In genomic region chr6:17394192-17394611, GRCh38 we compare ENCODE assay signal across 8 cellular contexts. TPM values are rescaled to one million over a fixed set of nuclear protein-coding genes. Genes with fewer than 3 reads are reported as not detected.
DNase-seq lines count a peak whose midpoint lies in the region; TF ChIP-seq lines count a peak whose summit lies in the region.

No MANE protein-coding gene starts in this region.

- intact Hi-C loops in activated naive CD4-positive, alpha-beta T cell treated with anti-CD3 and anti-CD28 coated beads for 36 hours (cut with micrococcal nuclease), result no loop called here
- intact Hi-C loops in dendritic cell treated with granulocyte-macrophage colony-stimulating factor and Interleukin-4, amounts not matched to agents 40 ng/mL and 50 ng/mL, for 4 days (cut with micrococcal nuclease), result no loop called here

- TF ChIP-seq RAD21 in liver (IDR thresholded peaks at IDR 0.05), result no peak

- H3K4me1 ChIP-seq in liver (ENCODE audit: control insufficient read depth in 4 of 4, insufficient read depth in 4 of 4, low read length in 3 of 4), result peaks cover 3 to 10% (median 7%) of the 10 kb centered on the region in 4 donors

- peak overlapping the region; percentile 53 to 62 for H3K27ac ChIP-seq in liver (ENCODE audit: low read depth in 1 of 2, low read length in 2 of 2)
- peak overlapping the region; percentile 12 for H3K27ac ChIP-seq in temporal lobe (ENCODE audit: low read depth, low read length)

- no peaks in the 10 kb centered on the region for H3K9me3 Mint-ChIP-seq in activated naive CD4-positive, alpha-beta T cell treated with anti-CD3 and anti-CD28 coated beads for 36 hours
- no peaks in the 10 kb centered on the region for H3K9me3 Mint-ChIP-seq in dendritic cell treated with granulocyte-macrophage colony-stimulating factor and Interleukin-4, amounts not matched to agents 40 ng/mL and 50 ng/mL, for 4 days

- H3K27me3 ChIP-seq in liver (ENCODE audit: control insufficient read depth in 4 of 4, insufficient read depth in 4 of 4, low read length in 3 of 4), result no peaks in the 10 kb centered on the region

- H3K27me3 Mint-ChIP-seq in activated naive CD4-positive, alpha-beta T cell treated with anti-CD3 and anti-CD28 coated beads for 36 hours (ENCODE audit: low read depth), result peaks cover 59% of the 10 kb centered on the region
- peaks cover 46% of the 10 kb centered on the region for H3K27me3 Mint-ChIP-seq in dendritic cell treated with granulocyte-macrophage colony-stimulating factor and Interleukin-4, amounts not matched to agents 40 ng/mL and 50 ng/mL, for 4 days

- H3K9ac ChIP-seq in liver (ENCODE audit: low read depth in 1 of 2, low read length in 2 of 2), result peak overlapping the region; percentile 3 to 19

- CTCF ChIA-PET in activated naive CD4-positive, alpha-beta T cell treated with anti-CD3 and anti-CD28 coated beads for 36 hours (lab: Charles Lee), result no interaction called here

- H3K27ac Mint-ChIP-seq in activated naive CD4-positive, alpha-beta T cell treated with anti-CD3 and anti-CD28 coated beads for 36 hours, result no peak overlapping the region
- no peak overlapping the region for H3K27ac Mint-ChIP-seq in dendritic cell treated with granulocyte-macrophage colony-stimulating factor and Interleukin-4, amounts not matched to agents 40 ng/mL and 50 ng/mL, for 4 days

- peaks cover 7% of the 10 kb centered on the region for H3K4me1 Mint-ChIP-seq in activated naive CD4-positive, alpha-beta T cell treated with anti-CD3 and anti-CD28 coated beads for 36 hours (ENCODE audit: low read depth)
- H3K4me1 Mint-ChIP-seq in dendritic cell treated with granulocyte-macrophage colony-stimulating factor and Interleukin-4, amounts not matched to agents 40 ng/mL and 50 ng/mL, for 4 days (ENCODE audit: low read depth), result peaks cover 10% of the 10 kb centered on the region

- no peaks in the 10 kb centered on the region for H3K36me3 Mint-ChIP-seq in activated naive CD4-positive, alpha-beta T cell treated with anti-CD3 and anti-CD28 coated beads for 36 hours (ENCODE audit: low read depth)
- H3K36me3 Mint-ChIP-seq in dendritic cell treated with granulocyte-macrophage colony-stimulating factor and Interleukin-4, amounts not matched to agents 40 ng/mL and 50 ng/mL, for 4 days (ENCODE audit: low read depth), result no peaks in the 10 kb centered on the region

- H3K36me3 ChIP-seq in liver (ENCODE audit: control insufficient read depth in 4 of 4, insufficient read depth in 3 of 4, low read depth in 1 of 4, low read length in 3 of 4), result no peaks in the 10 kb centered on the region

- peak; percentile 17 for DNase-seq in activated naive CD4-positive, alpha-beta T cell treated with anti-CD3 and anti-CD28 coated beads for 36 hours
- no peak for DNase-seq in activated naive CD4-positive, alpha-beta T cell (lab: John Stamatoyannopoulos, UW)
- DNase-seq in RKO (ENCODE audit: low spot score), result peak; percentile 92
- no peak for DNase-seq in NCI-H2107 treated with DMSO at 0.1 percent for 48 hours (lab: John Stamatoyannopoulos, UW; ENCODE audit: unreplicated experiment)
- DNase-seq in superior temporal gyrus (ENCODE audit: extremely low spot score), result no peak

- TF ChIP-seq CTCF in liver (IDR thresholded peaks at IDR 0.05; ENCODE audit: low read depth, low read length, missing input control), result no peak

- 2% methylated on average over 12 of the region's 12 CpGs for WGBS in liver

- peak overlapping the region; percentile 72 for H3K4me3 Mint-ChIP-seq in activated naive CD4-positive, alpha-beta T cell treated with anti-CD3 and anti-CD28 coated beads for 36 hours
- peak overlapping the region; percentile 57 for H3K4me3 Mint-ChIP-seq in dendritic cell treated with granulocyte-macrophage colony-stimulating factor and Interleukin-4, amounts not matched to agents 40 ng/mL and 50 ng/mL, for 4 days

- H3K9me3 ChIP-seq in liver (ENCODE audit: control insufficient read depth in 4 of 4, low read length in 3 of 4), result no peaks in the 10 kb centered on the region

- H3K4me3 ChIP-seq in liver (ENCODE audit: low read depth in 1 of 3, low read length in 3 of 3), result peak overlapping the region; percentile 59 to 99 (median 72)

TF ChIP-seq in liver, 16 proteins besides CTCF, POLR2A, EP300 and RAD21:
- TF ChIP-seq JUND (IDR thresholded peaks at IDR 0.05) (peak; percentile 81 to 89), YY1 (IDR thresholded peaks at IDR 0.05) (no peak), ATF3 (IDR thresholded peaks at IDR 0.05) (peak; percentile 73)

RNA-seq across cellular contexts. Expression of gene CAP2, which starts 0.8 kb away (rescaled TPM):
- total RNA-seq in activated naive CD4-positive, alpha-beta T cell treated with anti-CD3 and anti-CD28 coated beads for 36 hours, result not detected
- total RNA-seq in liver (1 to 10 TPM; 1.2 to 2.5 TPM), temporal lobe (32.0 TPM)
- polyA plus RNA-seq in liver, result 1 to 10 TPM; 2.5 to 6.4 TPM

Comparison
In these comparisons a context has a peak if more than half of its experiments do, and no peak if none do; other contexts are left out.
1. DNase-seq: peak in activated naive CD4-positive, alpha-beta T cell treated with anti-CD3 and anti-CD28 coated beads for 36 hours (single experiment) and RKO (single experiment); none in activated naive CD4-positive, alpha-beta T cell (0 of 4), NCI-H2107 treated with DMSO at 0.1 percent for 48 hours (single experiment) and superior temporal gyrus (single experiment).